In genomic region chr10:58300676-58301075, GRCh38 we compare ENCODE assay signal across 15 cellular contexts. TPM values are rescaled to one million over a fixed set of nuclear protein-coding genes. Genes with fewer than 3 reads are reported as not detected.
DNase-seq lines count a peak whose midpoint lies in the region; ATAC-seq, FAIRE-seq and TF ChIP-seq lines count a peak whose summit lies in the region.
"Had no signal": no experiment of that assay in that cellular context is flagged by ENCODE, and none has a peak within 500 bp of the region (broad histone marks: within the 10 kb centered on the region; RNA-seq: fewer than 3 reads in every experiment).

No MANE protein-coding gene starts in this region.

- POLR2A ChIA-PET in HEK293T (lab: Yijun Ruan, JAX) = interaction anchor here (0.8 to 3.3 kb wide), 2 partner anchors 32 to 84 kb away, joined by 4 to 19 read pairs; partner anchors contain the start of genes CISD1 and TFAM

- DNase-seq in COR-L47 (lab: John Stamatoyannopoulos, UW) = peak; percentile 25
- no peak for DNase-seq in GM19239 (ENCODE audit: insufficient read length, low spot score)
- DNase-seq in NCI-H345 (lab: John Stamatoyannopoulos, UW) = peak; percentile 55
- peak; percentile 12 for DNase-seq in dermis blood vessel endothelial cell
- DNase-seq in dedifferentiated amniotic fluid mesenchymal stem cell (ENCODE audit: extremely low spot score) = no peak
- DNase-seq in HEK293T (ENCODE audit: extremely low spot score) = no peak
- DNase-seq: DMS 273 treated with DMSO at 0.1 percent for 48 hours, H9, NCI-H1930, NCI-H226, SHP77 treated with DMSO at 0.1 percent for 48 hours, T-helper 17 cell had no signal

- FAIRE-seq in GM19239 (lab: Jason Lieb, UNC) = peak; percentile 58
- FAIRE-seq: A204.1, HTR-8/SVneo had no signal

- ATAC-seq in HG03378 (IDR thresholded peaks at IDR 0.05; ENCODE audit: unreplicated experiment) = no peak
- ATAC-seq: T-helper 17 cell had no signal

- CTCF ChIA-PET in HEK293T (lab: Yijun Ruan, JAX) = interaction anchor here (0.9 to 2.3 kb wide), 5 partner anchors 8 to 124 kb away, joined by 3 to 12 read pairs (median 4); partner anchors contain the start of gene TFAM

TF ChIP-seq in HEK293T, 16 proteins besides CTCF, POLR2A, EP300 and RAD21:
- TF ChIP-seq L3MBTL2 (conservative IDR thresholded peaks at IDR 0.05) (no peak), FOXA1 (IDR thresholded peaks at IDR 0.05) (no peak), FOXM1 (IDR thresholded peaks at IDR 0.05; ENCODE audit: borderline replicate concordance) (no peak), NFRKB (IDR thresholded peaks at IDR 0.05) (no peak), SP1 (IDR thresholded peaks at IDR 0.05) (no peak)

RNA-seq across cellular contexts. Expression of gene CISD1, which starts 31.7 kb away (rescaled TPM):
- 33.5 and 50.4 TPM in 2 replicates for total RNA-seq in dermis blood vessel endothelial cell

RNA-seq across cellular contexts. Expression of gene IPMK, which starts 33.0 kb away (rescaled TPM):
- total RNA-seq in dermis blood vessel endothelial cell = 6.7 and 7.8 TPM in 2 replicates

RNA-seq across cellular contexts. Expression of gene UBE2D1, which starts 34.1 kb away (rescaled TPM):
- total RNA-seq in dermis blood vessel endothelial cell = 9.4 and 11.3 TPM in 2 replicates

Comparison
In these comparisons a context has a peak if more than half of its experiments do, and no peak if none do; other contexts are left out.
1. DNase-seq: peak in COR-L47 (single experiment), NCI-H345 (single experiment) and dermis blood vessel endothelial cell (single experiment); none in GM19239 (single experiment), dedifferentiated amniotic fluid mesenchymal stem cell (single experiment) and HEK293T (single experiment).